Comparison of ENCODE assay signal across 9 cellular contexts in genomic region chr11:62806611-62807121, GRCh38.
DNase-seq lines count a peak whose midpoint lies in the region; ATAC-seq and TF ChIP-seq lines count a peak whose summit lies in the region.
"Had no signal": no experiment of that assay in that cellular context is flagged by ENCODE, and none has a peak within 500 bp of the region (broad histone marks: within the 10 kb centered on the region; RNA-seq: fewer than 3 reads in every experiment).

No MANE protein-coding gene starts in this region.

- peaks cover 3% of the 10 kb centered on the region for H3K79me2 ChIP-seq in parathyroid adenoma

- no peaks in the 10 kb centered on the region for H3K9me3 ChIP-seq in parathyroid adenoma (ENCODE audit: control insufficient read depth, low read length)

- peak overlapping the region; percentile 99 for H3K4me3 ChIP-seq in GM12865 (ENCODE audit: low read depth, low read length)
- no peak overlapping the region for H3K4me3 ChIP-seq in parathyroid adenoma (ENCODE audit: low read depth, low read length)

- ATAC-seq in GM18517 (IDR thresholded peaks at IDR 0.05; ENCODE audit: unreplicated experiment) (no peak), GM18870 (IDR thresholded peaks at IDR 0.05; ENCODE audit: unreplicated experiment) (no peak)

- no peak overlapping the region for H3K4me2 ChIP-seq in parathyroid adenoma (ENCODE audit: low read length)

- no peak for TF ChIP-seq CTCF in GM12865 (IDR thresholded peaks at IDR 0.05; ENCODE audit: insufficient read depth, low read depth, low read length, missing control alignments)
- no peak for TF ChIP-seq CTCF in parathyroid adenoma (IDR thresholded peaks at IDR 0.05)

- no peak overlapping the region for H3K9ac ChIP-seq in parathyroid adenoma

- H3K27me3 ChIP-seq in parathyroid adenoma (ENCODE audit: control insufficient read depth, insufficient read depth, low read length), result no peaks in the 10 kb centered on the region

- H2AFZ ChIP-seq in parathyroid adenoma, result no peak overlapping the region

- H3K27ac ChIP-seq in epithelial cell of prostate (peak overlapping the region; percentile 75), parathyroid adenoma (peak overlapping the region; percentile 2)

- no peaks in the 10 kb centered on the region for H3K36me3 ChIP-seq in parathyroid adenoma (ENCODE audit: control insufficient read depth, insufficient read depth, low read length)

- DNase-seq in GM12865 (ENCODE audit: low read depth), result no peak
- peak; percentile 23 for DNase-seq in RKO (ENCODE audit: low spot score)
- DNase-seq in epithelial cell of prostate (ENCODE audit: low read depth, low spot score), result no peak
- DNase-seq in activated CD4-positive, CD25-positive, alpha-beta regulatory T cell (lab: John Stamatoyannopoulos, UW), result no peak
- DNase-seq in NCI-H446 (lab: John Stamatoyannopoulos, UW), result no peak
- DNase-seq: cortex of kidney had no signal

- peaks cover 3% of the 10 kb centered on the region for H3K4me1 ChIP-seq in parathyroid adenoma
